Comparison of ENCODE assay signal across 8 cellular contexts in the genomic region with DNA sequence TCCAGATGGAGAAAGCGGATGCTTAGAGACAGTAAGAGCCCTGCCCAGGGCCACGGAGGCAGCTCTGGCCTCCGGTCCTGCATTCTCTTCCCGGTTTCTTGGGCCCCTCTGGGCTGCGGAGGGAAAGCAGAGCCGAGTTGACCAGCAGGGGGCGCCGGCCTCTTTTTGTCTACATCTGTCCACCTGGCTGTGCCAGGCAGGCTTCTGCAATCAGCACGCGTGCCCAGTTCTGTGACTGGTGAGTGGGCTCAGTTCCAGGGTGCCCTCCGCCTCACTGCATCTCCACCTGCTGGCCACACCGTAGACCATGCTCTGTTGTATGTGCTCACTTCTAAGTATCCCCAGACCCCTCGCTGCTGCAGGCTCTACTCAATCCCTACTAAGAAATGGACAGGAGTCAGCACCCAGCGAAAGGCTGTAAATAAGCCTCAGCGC. TPM values are rescaled to one million over a fixed set of nuclear protein-coding genes. Genes with fewer than 3 reads are reported as not detected.
DNase-seq lines count a peak whose midpoint lies in the region; ATAC-seq and TF ChIP-seq lines count a peak whose summit lies in the region.

No MANE protein-coding gene starts in this region.

- H3K4me3 Mint-ChIP-seq in activated naive CD8-positive, alpha-beta T cell treated with anti-CD3 and anti-CD28 coated beads, Interleukin-2, amount 10 ng/mL, durations not matched to agents 7 days and 5 days = no peak overlapping the region
- H3K4me3 Mint-ChIP-seq in progenitor cell of endocrine pancreas (ENCODE audit: low read depth) = no peak overlapping the region

- H3K36me3 Mint-ChIP-seq in activated naive CD8-positive, alpha-beta T cell treated with anti-CD3 and anti-CD28 coated beads, Interleukin-2, amount 10 ng/mL, durations not matched to agents 7 days and 5 days = no peaks in the 10 kb centered on the region
- H3K36me3 Mint-ChIP-seq in progenitor cell of endocrine pancreas (ENCODE audit: insufficient read depth) = no peaks in the 10 kb centered on the region

- no peaks in the 10 kb centered on the region for H3K9me3 Mint-ChIP-seq in activated naive CD8-positive, alpha-beta T cell treated with anti-CD3 and anti-CD28 coated beads, Interleukin-2, amount 10 ng/mL, durations not matched to agents 7 days and 5 days
- H3K9me3 Mint-ChIP-seq in progenitor cell of endocrine pancreas (ENCODE audit: low read depth) = no peaks in the 10 kb centered on the region

- TF ChIP-seq CTCF in cardiac muscle cell (IDR thresholded peaks at IDR 0.05; ENCODE audit: low read depth, low read length) (peak; percentile 88), progenitor cell of endocrine pancreas (IDR thresholded peaks at IDR 0.05; ENCODE audit: unreplicated experiment) (peak; percentile 92), uterus (IDR thresholded peaks at IDR 0.05) (peak; percentile 66 to 90 (median 82))

- no peak overlapping the region for H3K27ac Mint-ChIP-seq in activated naive CD8-positive, alpha-beta T cell treated with anti-CD3 and anti-CD28 coated beads, Interleukin-2, amount 10 ng/mL, durations not matched to agents 7 days and 5 days
- H3K27ac Mint-ChIP-seq in progenitor cell of endocrine pancreas = no peak overlapping the region

- no peak overlapping the region for H3K27ac ChIP-seq in cardiac muscle cell
- H3K27ac ChIP-seq in uterus = no peak overlapping the region

- intact Hi-C loops in uterus (cut with DNase I; ENCODE audit: low total_unique reads) = loop anchor here (5.0 kb wide), 1 partner anchor 391 kb away; no protein-coding TSS in a partner anchor

- H3K27me3 Mint-ChIP-seq in activated naive CD8-positive, alpha-beta T cell treated with anti-CD3 and anti-CD28 coated beads, Interleukin-2, amount 10 ng/mL, durations not matched to agents 7 days and 5 days = peaks cover 19% of the 10 kb centered on the region
- H3K27me3 Mint-ChIP-seq in progenitor cell of endocrine pancreas = peaks cover 10% of the 10 kb centered on the region

- ATAC-seq in GM19043 (IDR thresholded peaks at IDR 0.05; ENCODE audit: low read depth, unreplicated experiment) (peak; percentile 59), SK-N-SH treated with all-trans-retinoic acid at 6 μM for 48 hours (peak; percentile 99)
- ATAC-seq in activated naive CD8-positive, alpha-beta T cell treated with anti-CD3 and anti-CD28 coated beads, Interleukin-2, amount 10 ng/mL, durations not matched to agents 7 days and 5 days (ENCODE audit: low read depth) = peak; percentile 84

- H3K27me3 ChIP-seq in cardiac muscle cell = peaks cover 20% of the 10 kb centered on the region
- H3K27me3 ChIP-seq in uterus = no peaks in the 10 kb centered on the region

- DNase-seq in AG08395 (ENCODE audit: low spot score) (peak; percentile 77), NCI-H1048 (lab: John Stamatoyannopoulos, UW) (peak; percentile 82), cardiac muscle cell (ENCODE audit: low read depth in 1 of 2, low spot score in 1 of 2) (peak; percentile 76 to 93), progenitor cell of endocrine pancreas (ENCODE audit: low spot score, unreplicated experiment) (peak; percentile 81), uterus (peak; percentile 82 to 85)
- DNase-seq in activated naive CD8-positive, alpha-beta T cell treated with anti-CD3 and anti-CD28 coated beads, Interleukin-2, amount 10 ng/mL, durations not matched to agents 7 days and 5 days = peak; percentile 81

- POLR2A ChIA-PET in activated naive CD8-positive, alpha-beta T cell treated with anti-CD3 and anti-CD28 coated beads, Interleukin-2, amount 10 ng/mL, durations not matched to agents 7 days and 5 days (lab: Charles Lee) = no interaction called here

- H3K36me3 ChIP-seq in cardiac muscle cell = no peaks in the 10 kb centered on the region
- no peaks in the 10 kb centered on the region for H3K36me3 ChIP-seq in uterus

- no peak overlapping the region for H3K4me3 ChIP-seq in cardiac muscle cell
- H3K4me3 ChIP-seq in uterus = no peak overlapping the region

- H3K9me3 ChIP-seq in cardiac muscle cell (ENCODE audit: low read depth) = no peaks in the 10 kb centered on the region
- H3K9me3 ChIP-seq in uterus = no peaks in the 10 kb centered on the region

- no peaks in the 10 kb centered on the region for H3K4me1 Mint-ChIP-seq in activated naive CD8-positive, alpha-beta T cell treated with anti-CD3 and anti-CD28 coated beads, Interleukin-2, amount 10 ng/mL, durations not matched to agents 7 days and 5 days
- peaks cover 6% of the 10 kb centered on the region for H3K4me1 Mint-ChIP-seq in progenitor cell of endocrine pancreas (ENCODE audit: low read depth)

- no peak for TF ChIP-seq POLR2A in uterus (IDR thresholded peaks at IDR 0.05)

- H3K4me1 ChIP-seq in cardiac muscle cell (ENCODE audit: low read depth) (no peaks in the 10 kb centered on the region), uterus (no peaks in the 10 kb centered on the region)

TF ChIP-seq in SK-N-SH treated with all-trans-retinoic acid at 6 μM for 48 hours, 23 proteins besides CTCF, POLR2A, EP300 and RAD21:
- TF ChIP-seq TSHZ2 (CRISPR knock-in tag; IDR thresholded peaks at IDR 0.05) (0 out of 2 replicates have a peak, but pooled peaks have one; percentile 72), SNAI2 (CRISPR knock-in tag; IDR thresholded peaks at IDR 0.05) (no peak), TCF4 (CRISPR knock-in tag; IDR thresholded peaks at IDR 0.05; ENCODE audit: borderline replicate concordance) (peak; percentile 50; the same call in 1 of the 2 replicates)

RNA-seq across cellular contexts. Expression of gene HUNK, which starts 6.7 kb away (rescaled TPM):
- under 1 TPM; 0.48 to 0.78 TPM for total RNA-seq in activated naive CD8-positive, alpha-beta T cell treated with anti-CD3 and anti-CD28 coated beads, Interleukin-2, amount 10 ng/mL, durations not matched to agents 7 days and 5 days
- total RNA-seq in cardiac muscle cell (6.7 and 8.0 TPM in 2 replicates), progenitor cell of endocrine pancreas (39.5 and 41.9 TPM in 2 replicates), uterus (1 to 10 TPM; 1.5 to 8.8 (median 4.6) TPM)
- polyA plus RNA-seq in cardiac muscle cell = 9.2 and 13.2 TPM in 2 replicates
